Comparison of ENCODE assay signal across 8 cellular contexts in the genomic region with DNA sequence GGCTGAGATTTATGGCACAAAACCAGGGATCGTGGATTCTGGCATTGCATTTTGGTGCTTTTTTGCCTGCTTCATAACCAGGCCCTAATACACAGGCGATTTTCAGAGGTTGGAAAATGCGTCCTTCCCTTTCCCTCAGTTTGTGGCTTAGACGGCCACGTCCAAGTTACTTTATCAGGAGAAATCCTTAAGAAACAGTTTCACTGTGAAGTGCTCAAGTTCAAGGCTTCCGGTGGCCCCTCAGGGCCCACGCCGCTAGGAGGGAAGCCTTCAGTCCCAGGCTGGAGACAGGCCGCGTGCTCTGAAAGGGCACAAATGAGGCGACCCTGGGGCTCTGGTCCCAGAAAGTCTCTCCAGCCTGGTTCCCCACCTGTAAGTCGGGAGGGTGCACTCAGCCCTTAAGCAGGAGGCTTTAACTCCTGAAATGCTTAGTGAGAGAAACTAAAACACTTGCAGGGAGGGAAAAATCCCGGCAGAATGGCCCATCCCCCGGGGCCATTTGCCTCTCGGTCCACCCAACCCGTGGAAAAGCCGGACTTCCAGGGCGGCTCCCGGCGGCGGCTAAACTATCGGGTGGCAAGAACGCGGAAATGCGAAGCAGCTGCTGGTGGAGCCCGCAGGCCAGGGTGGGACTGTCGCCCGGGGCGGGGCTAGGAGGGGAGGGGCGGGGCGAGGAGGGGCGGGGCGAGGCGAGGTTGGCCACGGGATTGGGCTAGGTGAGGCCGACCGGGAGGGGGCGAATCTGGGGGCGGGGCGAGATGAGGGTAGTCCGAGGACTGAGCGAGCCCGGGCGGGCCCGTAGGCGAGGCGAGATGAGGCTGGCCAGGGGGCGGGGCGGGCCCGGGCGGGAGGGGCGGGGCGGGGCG. TPM values are rescaled to one million over a fixed set of nuclear protein-coding genes. Genes with fewer than 3 reads are reported as not detected.
DNase-seq lines count a peak whose midpoint lies in the region; ATAC-seq, FAIRE-seq and TF ChIP-seq lines count a peak whose summit lies in the region.

No MANE protein-coding gene starts in this region.

- no peaks in the 10 kb centered on the region for H4K20me1 ChIP-seq in HepG2 (ENCODE audit: insufficient read depth, low read length)

- H3K27me3 ChIP-seq in HepG2 (ENCODE audit: control insufficient read depth in 1 of 2, insufficient read depth in 2 of 2, low read length in 2 of 2): peaks cover 6 to 58% of the 10 kb centered on the region in 2 experiments; a peak in 4 of 5 replicates

- H3K9me3 ChIP-seq in HepG2 (ENCODE audit: low read length): no peaks in the 10 kb centered on the region

- TF ChIP-seq POLR2A in HepG2 (IDR thresholded peaks at IDR 0.05; ENCODE audit: insufficient read depth in 1 of 2, low read depth in 2 of 2, low read length in 2 of 2): peak; percentile 21 to 44; a peak in 2 of 4 replicates

- peak overlapping the region; percentile 55; the same call in 1 of the 2 replicates for H3K9ac ChIP-seq in HepG2 (ENCODE audit: insufficient read depth, low read depth, low read length)

- 0 out of 4 replicates have a peak, but pooled peaks of 1 of the 2 experiments have one; percentile 8 for TF ChIP-seq EP300 in HepG2 (IDR thresholded peaks at IDR 0.05; ENCODE audit: low read depth in 2 of 2, low read length in 2 of 2)
- no peak for TF ChIP-seq EP300 in HepG2 (CRISPR knock-in tag; IDR thresholded peaks at IDR 0.05; ENCODE audit: borderline replicate concordance)

- 10% methylated on average over 39 of the region's 54 CpGs for WGBS in HepG2 (ENCODE audit: low lambda C conversion rate)

- in situ Hi-C loops in HepG2 (cut with HindIII; ENCODE audit: extremely low pct_ligation_motif_present, low pct_unique_long_range_greater_than_20kb): no loop called here

- CTCF ChIA-PET in activated CD4-positive, alpha-beta T cell treated with anti-CD3 and anti-CD28 coated beads, Interleukin-2, amount 10 ng/mL, durations not matched to agents 7 days and 5 days (lab: Charles Lee): interaction anchor here (1.2 to 2.5 kb wide), 2 partner anchors 22 to 29 kb away, joined by 4 to 7 read pairs; a partner anchor contains a TSS
- CTCF ChIA-PET in HepG2 (lab: Yijun Ruan, JAX; ENCODE audit: low intra/inter-chr PET ratio, low total read pairs): no interaction called here

- H3K79me2 ChIP-seq in HepG2 (ENCODE audit: insufficient read depth, low read length): no peaks in the 10 kb centered on the region

- H3K4me3 ChIP-seq in HepG2 (replicated peaks in 1 of 3; ENCODE audit: insufficient read depth in 1 of 3, low read depth in 2 of 3, low read length in 3 of 3): peak overlapping the region; percentile 54 to 71 (median 56)

- TF ChIP-seq CTCF in CD14-positive monocyte (IDR thresholded peaks at IDR 0.05) (no peak), HepG2 (CRISPR knock-in tag; IDR thresholded peaks at IDR 0.05) (no peak)

- H3K27ac ChIP-seq in HepG2 (ENCODE audit: extremely low read length, insufficient read depth, low read length): no peak overlapping the region

- DNase-seq in CD14-positive monocyte (ENCODE audit: low spot score) (peak; percentile 99), NCI-H526 (lab: John Stamatoyannopoulos, UW) (peak; percentile 75 to 97), dedifferentiated amniotic fluid mesenchymal stem cell (ENCODE audit: extremely low spot score) (peak; percentile 95), HepG2 (ENCODE audit: low spot score) (peak; percentile 92)
- DNase-seq in activated CD4-positive, alpha-beta T cell treated with anti-CD3 and anti-CD28 coated beads, Interleukin-2, amount 10 ng/mL, durations not matched to agents 7 days and 5 days: peak; percentile 98
- DNase-seq in stimulated activated CD4-positive, alpha-beta T cell treated with anti-CD3 and anti-CD28 coated beads, Interleukin-2, amount 100 ng/mL, for 48 hours: peak; percentile 95 to 96

- peaks cover 48% of the 10 kb centered on the region for H3K4me1 ChIP-seq in HepG2 (ENCODE audit: insufficient read depth, low read length)

- BruUV-seq in HepG2 (replicated peaks; lab: Mats Ljungman, UMichigan): TSS peak; percentile 95

- H3K4me3 Mint-ChIP-seq in CD14-positive monocyte: peak overlapping the region; percentile 85 to 89
- H3K4me3 Mint-ChIP-seq in activated CD4-positive, alpha-beta T cell treated with anti-CD3 and anti-CD28 coated beads, Interleukin-2, amount 10 ng/mL, durations not matched to agents 7 days and 5 days: peak overlapping the region; percentile 78

- H3K4me2 ChIP-seq in HepG2 (ENCODE audit: low read depth, low read length): peak overlapping the region; percentile 90

- H3K27ac Mint-ChIP-seq in CD14-positive monocyte: peak overlapping the region; percentile 86 to 95 (median 91)
- H3K27ac Mint-ChIP-seq in activated CD4-positive, alpha-beta T cell treated with anti-CD3 and anti-CD28 coated beads, Interleukin-2, amount 10 ng/mL, durations not matched to agents 7 days and 5 days: peak overlapping the region; percentile 95

- H3K36me3 Mint-ChIP-seq in CD14-positive monocyte: peaks cover 3 to 11% of the 10 kb centered on the region in 2 donors
- H3K36me3 Mint-ChIP-seq in activated CD4-positive, alpha-beta T cell treated with anti-CD3 and anti-CD28 coated beads, Interleukin-2, amount 10 ng/mL, durations not matched to agents 7 days and 5 days (ENCODE audit: low read depth): no peaks in the 10 kb centered on the region

- peaks cover 2 to 4% (median 4%) of the 10 kb centered on the region in 3 donors for H3K27me3 Mint-ChIP-seq in CD14-positive monocyte (ENCODE audit: low read depth in 3 of 3)
- peaks cover 5% of the 10 kb centered on the region for H3K27me3 Mint-ChIP-seq in activated CD4-positive, alpha-beta T cell treated with anti-CD3 and anti-CD28 coated beads, Interleukin-2, amount 10 ng/mL, durations not matched to agents 7 days and 5 days

- no peak for FAIRE-seq in HepG2 (lab: Jason Lieb, UNC)

- H3K4me1 Mint-ChIP-seq in CD14-positive monocyte: peaks cover 26% of the 10 kb centered on the region
- peaks cover 20% of the 10 kb centered on the region for H3K4me1 Mint-ChIP-seq in activated CD4-positive, alpha-beta T cell treated with anti-CD3 and anti-CD28 coated beads, Interleukin-2, amount 10 ng/mL, durations not matched to agents 7 days and 5 days

- H3K36me3 ChIP-seq in HepG2 (replicated peaks in 1 of 2; ENCODE audit: control insufficient read depth in 1 of 2, insufficient read depth in 2 of 2, low read length in 2 of 2): no peaks in the 10 kb centered on the region

- no peak for TF ChIP-seq RAD21 in HepG2 (CRISPR knock-in tag; IDR thresholded peaks at IDR 0.05)

- peak overlapping the region; percentile 78 for H2AFZ ChIP-seq in HepG2 (ENCODE audit: low read length)

- intact Hi-C loops in CD14-positive monocyte (cut with micrococcal nuclease): loop anchor here (5.0 to 10.0 kb wide), 5 partner anchors 38 to 310 kb away; a partner anchor contains a TSS
- intact Hi-C loops in HepG2 (cut with micrococcal nuclease; ENCODE audit: unreplicated experiment): loop anchor here (2.0 kb wide), 1 partner anchor 22 kb away; a partner anchor contains a TSS

- POLR2A ChIA-PET in activated CD4-positive, alpha-beta T cell treated with anti-CD3 and anti-CD28 coated beads, Interleukin-2, amount 10 ng/mL, durations not matched to agents 7 days and 5 days (lab: Charles Lee): no interaction called here
- POLR2A ChIA-PET in HepG2 (lab: Yijun Ruan, JAX): interaction anchor here (0.7 to 2.1 kb wide), 11 partner anchors 10 to 342 kb away, joined by 3 to 18 read pairs (median 5); a partner anchor contains a TSS

- peak; percentile 49 for ATAC-seq in GM19372 (IDR thresholded peaks at IDR 0.05; ENCODE audit: low read depth, unreplicated experiment)
- ATAC-seq in HG03520 (IDR thresholded peaks at IDR 0.05; ENCODE audit: unreplicated experiment): peak; percentile 63
- peak; percentile 64 for ATAC-seq in HepG2

- H3K9me3 Mint-ChIP-seq in CD14-positive monocyte: no peaks in the 10 kb centered on the region
- H3K9me3 Mint-ChIP-seq in activated CD4-positive, alpha-beta T cell treated with anti-CD3 and anti-CD28 coated beads, Interleukin-2, amount 10 ng/mL, durations not matched to agents 7 days and 5 days: no peaks in the 10 kb centered on the region

TF ChIP-seq in HepG2, 621 proteins besides CTCF, POLR2A, EP300 and RAD21 (continues in another document):
- TF ChIP-seq ZNF598 (CRISPR knock-in tag; IDR thresholded peaks at IDR 0.05; ENCODE audit: borderline replicate concordance) (no peak; the same call in 1 of the 2 replicates), KDM6A (CRISPR knock-in tag; IDR thresholded peaks at IDR 0.05; ENCODE audit: low read depth) (no peak), TAF1 (CRISPR knock-in tag; IDR thresholded peaks at IDR 0.05) (no peak; the same call in 1 of the 2 replicates), ZNF337 (CRISPR knock-in tag; IDR thresholded peaks at IDR 0.05; ENCODE audit: borderline replicate concordance, low read depth) (no peak)

RNA-seq across cellular contexts. Expression of a gene that starts 0.6 kb away (rescaled TPM):
- 100 to 1,000 TPM; 169 to 188 TPM for polyA plus RNA-seq in CD14-positive monocyte
- total RNA-seq in activated CD4-positive, alpha-beta T cell treated with anti-CD3 and anti-CD28 coated beads, Interleukin-2, amount 10 ng/mL, durations not matched to agents 7 days and 5 days: 10 to 100 TPM; 21.6 to 23.4 TPM
- 1.5 and 2.2 TPM in 2 replicates for total RNA-seq in HepG2 (2016; rRNA removed; fragmentation: Illumina TruSeq; extraction: Trizol)
- total RNA-seq in HepG2 (2016; cell fraction: cytosol; rRNA removed; fragmentation: Illumina TruSeq; extraction: Trizol; ENCODE audit: low read depth): 0.71 and 1.4 TPM in 2 replicates
- total RNA-seq in HepG2 (2016; cell fraction: insoluble cytoplasmic fraction; rRNA removed; fragmentation: Illumina TruSeq; extraction: Trizol): 1.8 TPM in 2 replicates
- total RNA-seq in HepG2 (2016; cell fraction: membrane; rRNA removed; fragmentation: Illumina TruSeq; extraction: Trizol): 2.2 and 2.8 TPM in 2 replicates
- 1.3 and 2.1 TPM in 2 replicates for total RNA-seq in HepG2 (2016; cell fraction: nucleus; rRNA removed; fragmentation: Illumina TruSeq; extraction: Trizol)
- polyA plus RNA-seq in HepG2 (2011; rRNA removed): 3.7 and 5.0 TPM in 2 replicates
- 3.7 and 4.6 TPM in 2 replicates for polyA plus RNA-seq in HepG2 (2011; cell fraction: cytosol; rRNA removed)
- 1.2 and 1.6 TPM in 2 replicates for polyA plus RNA-seq in HepG2 (2011; cell fraction: nucleus; rRNA removed)
- 2.1 and 2.2 TPM in 2 replicates for polyA plus RNA-seq in HepG2 (2012)
- 1.4 and 2.5 TPM in 2 replicates for polyA plus RNA-seq in HepG2 (2016; cell fraction: cytosol; fragmentation: Illumina TruSeq; extraction: Trizol; ENCODE audit: low read depth)
- 1.7 TPM in 2 replicates for polyA plus RNA-seq in HepG2 (2016; cell fraction: insoluble cytoplasmic fraction; fragmentation: Illumina TruSeq; extraction: Trizol; ENCODE audit: low read depth)
- 2.2 and 2.4 TPM in 2 replicates for polyA plus RNA-seq in HepG2 (2016; cell fraction: membrane; fragmentation: Illumina TruSeq; extraction: Trizol; ENCODE audit: low read depth)
- polyA plus RNA-seq in HepG2 (2016; cell fraction: nucleus; fragmentation: Illumina TruSeq; extraction: Trizol; ENCODE audit: insufficient read depth, low read depth): 1.5 and 3.4 TPM in 2 replicates
- polyA minus RNA-seq in HepG2 (2011; rRNA and poly(A)+ RNA removed; ENCODE audit: low replicate concordance): 11.8 and 11.9 TPM in 2 replicates
- 1.6 and 1.7 TPM in 2 replicates for polyA minus RNA-seq in HepG2 (2011; cell fraction: cytosol; rRNA and poly(A)+ RNA removed)
- 0.90 and 2.4 TPM in 2 replicates for polyA minus RNA-seq in HepG2 (2011; cell fraction: nucleus; rRNA and poly(A)+ RNA removed)
